ENCODE assay signal across 8 cellular contexts in genomic region chr12:124655317-124656213, GRCh38.
A peak's percentile ranks its signal among the peaks of the same experiment; 100 is the strongest.
DNase-seq lines count a peak whose midpoint lies in the region; ATAC-seq and TF ChIP-seq lines count a peak whose summit lies in the region.

No MANE protein-coding gene starts in this region.

- H2AFZ ChIP-seq in Karpas-422 (ENCODE audit: low read length): no peak overlapping the region

- TF ChIP-seq CTCF in right lobe of liver (IDR thresholded peaks at IDR 0.05) (no peak), tibial nerve (IDR thresholded peaks at IDR 0.05) (no peak)

- no peaks in the 10 kb centered on the region for H3K9me2 ChIP-seq in Karpas-422 (replicated peaks; ENCODE audit: insufficient read depth, low read length)

- H3K4me1 ChIP-seq in right lobe of liver: peaks cover 0 to 14% (median 6%) of the 10 kb centered on the region in 4 donors
- H3K4me1 ChIP-seq in tibial nerve: peaks cover 0 to 73% (median 26%) of the 10 kb centered on the region in 4 donors
- no peaks in the 10 kb centered on the region for H3K4me1 ChIP-seq in Karpas-422 (ENCODE audit: low read length)

- DNase-seq in DMS 273 (lab: John Stamatoyannopoulos, UW; ENCODE audit: unreplicated experiment): peak; percentile 98
- peak; percentile 93 for DNase-seq in NCI-H2227 (lab: John Stamatoyannopoulos, UW; ENCODE audit: unreplicated experiment)
- peak; percentile 77 for DNase-seq in cerebellum (ENCODE audit: low spot score)
- peak in 1 of 3 donors; percentile 45 for DNase-seq in right lobe of liver
- peak; percentile 81 to 84 for DNase-seq in tibial nerve (ENCODE audit: low spot score in 2 of 2)
- DNase-seq in Karpas-422: no peak

- peak; percentile 60 to 73 (median 64) for ATAC-seq in right lobe of liver
- no peak for ATAC-seq in HG03280 (IDR thresholded peaks at IDR 0.05; ENCODE audit: unreplicated experiment)
- ATAC-seq in HG03354 (IDR thresholded peaks at IDR 0.05; ENCODE audit: poor library complexity, severe bottlenecking, unreplicated experiment): no peak

- no peaks in the 10 kb centered on the region for H3K36me3 ChIP-seq in right lobe of liver
- no peaks in the 10 kb centered on the region for H3K36me3 ChIP-seq in tibial nerve
- no peaks in the 10 kb centered on the region for H3K36me3 ChIP-seq in Karpas-422 (ENCODE audit: insufficient read depth, low read length)

- H3K27ac ChIP-seq in right lobe of liver (peak overlapping the region; percentile 9 to 70 (median 12)), tibial nerve (peak overlapping the region; percentile 44 to 84 (median 71)), Karpas-422 (ENCODE audit: low read length) (no peak overlapping the region)

- H3K4me3 ChIP-seq in right lobe of liver: no peak overlapping the region
- H3K4me3 ChIP-seq in tibial nerve: peak overlapping the region in 2 of 4 donors; percentile 17 to 28
- no peak overlapping the region for H3K4me3 ChIP-seq in Karpas-422 (ENCODE audit: low read length)

- H4K20me1 ChIP-seq in Karpas-422 (ENCODE audit: insufficient read depth, low read depth, low read length): no peaks in the 10 kb centered on the region

- intact Hi-C loops in right lobe of liver (cut with DNase I): no loop called here

- TF ChIP-seq POLR2A in right lobe of liver (IDR thresholded peaks at IDR 0.05) (no peak), tibial nerve (IDR thresholded peaks at IDR 0.05) (peak in 1 of 2 donors; percentile 7)

- H3K27me3 ChIP-seq in right lobe of liver (no peaks in the 10 kb centered on the region), tibial nerve (no peaks in the 10 kb centered on the region), Karpas-422 (ENCODE audit: low read length) (no peaks in the 10 kb centered on the region)

- H3K9me3 ChIP-seq in right lobe of liver (no peaks in the 10 kb centered on the region), tibial nerve (no peaks in the 10 kb centered on the region), Karpas-422 (ENCODE audit: low read length) (no peaks in the 10 kb centered on the region)

- no peaks in the 10 kb centered on the region for H3K79me2 ChIP-seq in Karpas-422 (ENCODE audit: low read length)

- no peak overlapping the region for H3K9ac ChIP-seq in Karpas-422 (ENCODE audit: low read length)

- no peak overlapping the region for H3K4me2 ChIP-seq in Karpas-422 (ENCODE audit: low read depth, low read length, poor library complexity, severe bottlenecking)

- 25% methylated on average over 14 of the region's 27 CpGs for WGBS in right lobe of liver (ENCODE audit: insufficient coverage, low coverage, low lambda C conversion rate, missing lambda C conversion rate)
- WGBS in tibial nerve, 2 donors: 2 to 7% methylated on average over 27 of the region's 27 CpGs

- peak in 1 of 2 donors; percentile 96 for TF ChIP-seq EP300 in tibial nerve (IDR thresholded peaks at IDR 0.05)

Comparison
In these comparisons a context has a peak if more than half of its experiments do, and no peak if none do; other contexts are left out.
1. ATAC-seq: peak in right lobe of liver (4 of 4); none in HG03280 (single experiment) and HG03354 (single experiment).